Comparison of ENCODE assay signal across 30 cellular contexts in genomic region chr1:43842099-43842498, GRCh38.
"Had no signal": no experiment of that assay in that cellular context is flagged by ENCODE, and none has a peak within 500 bp of the region (broad histone marks: within the 10 kb centered on the region; RNA-seq: fewer than 3 reads in every experiment).

No MANE protein-coding gene starts in this region.

- H3K27me3 ChIP-seq: ascending aorta, body of pancreas, SJSA1 had no signal

- H3K27ac ChIP-seq: ascending aorta, body of pancreas, SJSA1 had no signal

- H3K9me3 Mint-ChIP-seq: central memory CD8-positive, alpha-beta T cell had no signal

- H3K9me3 ChIP-seq: ascending aorta, body of pancreas, SJSA1 had no signal

- FAIRE-seq: bronchial epithelial cell, RCC 7860, TTC549 had no signal

- H3K4me3 Mint-ChIP-seq: activated CD4-positive, alpha-beta memory T cell treated with anti-CD3 and anti-CD28 coated beads for 36 hours; activated CD4-positive, alpha-beta T cell treated with anti-CD3 and anti-CD28 coated beads, Interleukin-2, amount 10 ng/mL, durations not matched to agents 7 days and 5 days; activated naive CD8-positive, alpha-beta T cell treated with anti-CD3 and anti-CD28 coated beads, Interleukin-2, amount 50 U/mL, for 24 hours; activated T-cell treated with anti-CD3 and anti-CD28 coated beads, Interleukin-2, amount 50 U/mL, for 4 hours; central memory CD8-positive, alpha-beta T cell; T-helper 17 cell had no signal

- H3K27ac Mint-ChIP-seq: activated CD4-positive, alpha-beta memory T cell treated with anti-CD3 and anti-CD28 coated beads for 36 hours; activated CD4-positive, alpha-beta T cell treated with anti-CD3 and anti-CD28 coated beads, Interleukin-2, amount 10 ng/mL, durations not matched to agents 7 days and 5 days; activated naive CD4-positive, alpha-beta T cell treated with anti-CD3 and anti-CD28 coated beads, Interleukin-2, amount 50 U/mL, for 72 hours; activated naive CD8-positive, alpha-beta T cell treated with anti-CD3 and anti-CD28 coated beads, Interleukin-2, amount 50 U/mL, for 24 hours; T-helper 17 cell had no signal

- H3K4me3 ChIP-seq: ascending aorta, body of pancreas, SJSA1 had no signal

- ATAC-seq: activated naive CD4-positive, alpha-beta T cell treated with anti-CD3 and anti-CD28 coated beads, Interleukin-2, amount 50 U/mL, for 72 hours; activated naive CD8-positive, alpha-beta T cell treated with anti-CD3 and anti-CD28 coated beads, Interleukin-2, amount 50 U/mL, for 24 hours; activated T-cell treated with anti-CD3 and anti-CD28 coated beads, Interleukin-2, amount 50 U/mL, for 4 hours; body of pancreas; PC-3; T-helper 17 cell had no signal

- H3K4me1 ChIP-seq: body of pancreas had no signal

- H3K27me3 Mint-ChIP-seq: activated CD4-positive, alpha-beta memory T cell treated with anti-CD3 and anti-CD28 coated beads for 36 hours; activated CD4-positive, alpha-beta T cell treated with anti-CD3 and anti-CD28 coated beads, Interleukin-2, amount 10 ng/mL, durations not matched to agents 7 days and 5 days; activated naive CD8-positive, alpha-beta T cell treated with anti-CD3 and anti-CD28 coated beads, Interleukin-2, amount 50 U/mL, for 24 hours; central memory CD8-positive, alpha-beta T cell; T-helper 17 cell had no signal

- DNase-seq: activated CD4-positive, alpha-beta memory T cell treated with anti-CD3 and anti-CD28 coated beads for 36 hours; activated CD4-positive, alpha-beta T cell treated with anti-CD3 and anti-CD28 coated beads, Interleukin-2, amount 10 ng/mL, durations not matched to agents 7 days and 5 days; activated CD4-positive, CD25-positive, alpha-beta regulatory T cell; activated CD8-positive, alpha-beta memory T cell treated with anti-CD3 and anti-CD28 coated beads for 24 hours; activated effector memory CD4-positive, alpha-beta T cell treated with anti-CD3 and anti-CD28 coated beads, Interleukin-2, amount 50 U/mL, for 16 hours; activated naive CD4-positive, alpha-beta T cell treated with Interleukin-2 at 50 U/mL for 16 hours; activated naive CD8-positive, alpha-beta T cell treated with anti-CD3 and anti-CD28 coated beads, Interleukin-2, amount 50 U/mL, for 24 hours; activated T-cell treated with anti-CD3 and anti-CD28 coated beads, Interleukin-2, amount 50 U/mL, for 4 hours; amniotic stem cell; body of pancreas; NCI-H1092 treated with DMSO at 0.1 percent for 48 hours; NCI-H1417 treated with DMSO at 0.1 percent for 48 hours; NCI-H1694; NCI-H2029; NCI-H2107; NCI-H345; NCI-H510A; NCI-H526 treated with DMSO at 0.1 percent for 48 hours; NCI-H82; PC-3; SHP77; T-helper 17 cell; T-helper 9 cell had no signal
